26 cellular contexts compared by ENCODE assay signal in the genomic region with DNA sequence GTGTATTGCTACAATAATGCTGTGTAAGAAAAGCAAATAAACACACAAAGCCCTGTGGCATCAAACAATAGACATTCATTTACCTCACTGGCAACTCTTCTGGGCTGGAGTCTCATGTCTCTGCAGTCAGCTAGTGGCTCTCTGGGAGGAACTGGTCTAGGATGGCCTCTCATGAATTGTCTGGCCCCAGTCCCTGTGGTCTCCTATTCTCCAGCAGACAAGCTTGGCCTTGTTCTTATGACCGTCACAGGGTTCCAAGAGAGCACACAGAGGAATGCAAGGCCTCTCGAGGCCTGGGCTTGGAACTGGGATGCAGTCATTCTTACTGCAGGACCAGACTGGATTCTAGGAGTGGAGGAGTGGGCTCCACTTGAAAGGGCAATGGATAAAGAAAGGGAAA.
"Had no signal": no experiment of that assay in that cellular context is flagged by ENCODE, and none has a peak within 500 bp of the region (broad histone marks: within the 10 kb centered on the region; RNA-seq: fewer than 3 reads in every experiment).

No MANE protein-coding gene starts in this region.

- H3K27me3 ChIP-seq: body of pancreas, esophagus muscularis mucosa, foreskin keratinocyte, gastrocnemius medialis had no signal

- H3K4me1 ChIP-seq: body of pancreas, esophagus muscularis mucosa, foreskin keratinocyte, gastrocnemius medialis had no signal

- H3K4me3 ChIP-seq: body of pancreas, esophagus muscularis mucosa, gastrocnemius medialis had no signal

- H3K4me1 Mint-ChIP-seq: activated CD4-positive, alpha-beta T cell treated with anti-CD3 and anti-CD28 coated beads for 36 hours; activated CD4-positive, alpha-beta T cell treated with anti-CD3 and anti-CD28 coated beads, Interleukin-2, amount 10 ng/mL, durations not matched to agents 24 days and 14 days; activated naive CD4-positive, alpha-beta T cell treated with anti-CD3 and anti-CD28 coated beads, Interleukin-2, amount 10 ng/mL, durations not matched to agents 7 days and 5 days had no signal

- FAIRE-seq: colon had no signal

- H3K27ac ChIP-seq: body of pancreas, esophagus muscularis mucosa, foreskin keratinocyte, gastrocnemius medialis had no signal

- ATAC-seq: activated CD4-positive, alpha-beta T cell treated with anti-CD3 and anti-CD28 coated beads for 36 hours; activated CD8-positive, alpha-beta T cell treated with anti-CD3 and anti-CD28 coated beads, Interleukin-2, amount 10 ng/mL, durations not matched to agents 7 days and 5 days; activated T-cell treated with anti-CD3 and anti-CD28 coated beads, Interleukin-2, amount 50 U/mL, for 72 hours; body of pancreas; effector memory CD8-positive, alpha-beta T cell; foreskin keratinocyte; gastrocnemius medialis had no signal

- H3K27ac Mint-ChIP-seq: activated CD4-positive, alpha-beta memory T cell treated with anti-CD3 and anti-CD28 coated beads for 36 hours; activated CD4-positive, alpha-beta T cell treated with anti-CD3 and anti-CD28 coated beads for 36 hours; activated CD4-positive, alpha-beta T cell treated with anti-CD3 and anti-CD28 coated beads, Interleukin-2, amount 10 ng/mL, durations not matched to agents 24 days and 14 days; activated CD8-positive, alpha-beta T cell treated with anti-CD3 and anti-CD28 coated beads, Interleukin-2, amount 10 ng/mL, durations not matched to agents 7 days and 5 days; activated naive CD4-positive, alpha-beta T cell treated with anti-CD3 and anti-CD28 coated beads, Interleukin-2, amount 10 ng/mL, durations not matched to agents 7 days and 5 days; activated naive CD8-positive, alpha-beta T cell; activated T-cell treated with anti-CD3 and anti-CD28 coated beads, Interleukin-2, amount 50 U/mL, for 24 hours; activated T-cell treated with anti-CD3 and anti-CD28 coated beads, Interleukin-2, amount 50 U/mL, for 72 hours; effector memory CD8-positive, alpha-beta T cell had no signal

- DNase-seq: activated CD4-positive, alpha-beta memory T cell treated with anti-CD3 and anti-CD28 coated beads for 36 hours; activated CD4-positive, alpha-beta T cell treated with anti-CD3 and anti-CD28 coated beads for 36 hours; activated CD4-positive, alpha-beta T cell treated with anti-CD3 and anti-CD28 coated beads, Interleukin-2, amount 10 ng/mL, durations not matched to agents 24 days and 14 days; activated CD4-positive, CD25-positive, alpha-beta regulatory T cell; activated CD4-positive, CD25-positive, alpha-beta regulatory T cell treated with anti-CD3 and anti-CD28 coated beads, Interleukin-2, amount 50 U/mL, for 72 hours; activated CD8-positive, alpha-beta memory T cell treated with anti-CD3 and anti-CD28 coated beads, Interleukin-2, amount 50 U/mL, for 48 hours; activated CD8-positive, alpha-beta T cell treated with anti-CD3 and anti-CD28 coated beads, Interleukin-2, amount 10 ng/mL, durations not matched to agents 7 days and 5 days; activated gamma-delta T cell; activated naive CD4-positive, alpha-beta T cell; activated naive CD4-positive, alpha-beta T cell treated with anti-CD3 and anti-CD28 coated beads, Interleukin-2, amount 10 ng/mL, durations not matched to agents 7 days and 5 days; activated T-cell treated with anti-CD3 and anti-CD28 coated beads for 4 hours; activated T-cell treated with anti-CD3 and anti-CD28 coated beads, Interleukin-2, amount 50 U/mL, for 24 hours; activated T-cell treated with anti-CD3 and anti-CD28 coated beads, Interleukin-2, amount 50 U/mL, for 72 hours; amniotic stem cell; body of pancreas; cortex of kidney; dermis blood vessel endothelial cell; effector CD4-positive, alpha-beta T cell; effector memory CD8-positive, alpha-beta T cell; erythroblast; foreskin keratinocyte; gastrocnemius medialis; T-helper 2 cell had no signal

- H3K36me3 ChIP-seq: esophagus muscularis mucosa, gastrocnemius medialis had no signal

- H3K4me3 Mint-ChIP-seq: activated CD4-positive, alpha-beta memory T cell treated with anti-CD3 and anti-CD28 coated beads for 36 hours; activated CD4-positive, alpha-beta T cell treated with anti-CD3 and anti-CD28 coated beads for 36 hours; activated CD4-positive, alpha-beta T cell treated with anti-CD3 and anti-CD28 coated beads, Interleukin-2, amount 10 ng/mL, durations not matched to agents 24 days and 14 days; activated CD8-positive, alpha-beta T cell treated with anti-CD3 and anti-CD28 coated beads, Interleukin-2, amount 10 ng/mL, durations not matched to agents 7 days and 5 days; activated naive CD4-positive, alpha-beta T cell treated with anti-CD3 and anti-CD28 coated beads, Interleukin-2, amount 10 ng/mL, durations not matched to agents 7 days and 5 days; activated naive CD8-positive, alpha-beta T cell; activated T-cell treated with anti-CD3 and anti-CD28 coated beads, Interleukin-2, amount 50 U/mL, for 24 hours; activated T-cell treated with anti-CD3 and anti-CD28 coated beads, Interleukin-2, amount 50 U/mL, for 72 hours; effector memory CD8-positive, alpha-beta T cell had no signal

- H3K27me3 Mint-ChIP-seq: activated CD4-positive, alpha-beta memory T cell treated with anti-CD3 and anti-CD28 coated beads for 36 hours; activated naive CD4-positive, alpha-beta T cell treated with anti-CD3 and anti-CD28 coated beads, Interleukin-2, amount 10 ng/mL, durations not matched to agents 7 days and 5 days; activated T-cell treated with anti-CD3 and anti-CD28 coated beads, Interleukin-2, amount 50 U/mL, for 24 hours; effector memory CD8-positive, alpha-beta T cell had no signal

- H3K9me3 Mint-ChIP-seq: activated CD4-positive, alpha-beta T cell treated with anti-CD3 and anti-CD28 coated beads, Interleukin-2, amount 10 ng/mL, durations not matched to agents 24 days and 14 days; activated naive CD4-positive, alpha-beta T cell treated with anti-CD3 and anti-CD28 coated beads, Interleukin-2, amount 10 ng/mL, durations not matched to agents 7 days and 5 days; activated T-cell treated with anti-CD3 and anti-CD28 coated beads, Interleukin-2, amount 50 U/mL, for 24 hours had no signal

- H3K9me3 ChIP-seq: body of pancreas, gastrocnemius medialis had no signal

- H3K36me3 Mint-ChIP-seq: activated CD4-positive, alpha-beta memory T cell treated with anti-CD3 and anti-CD28 coated beads for 36 hours; activated naive CD4-positive, alpha-beta T cell treated with anti-CD3 and anti-CD28 coated beads, Interleukin-2, amount 10 ng/mL, durations not matched to agents 7 days and 5 days; activated naive CD8-positive, alpha-beta T cell had no signal
